2 cellular contexts compared by ENCODE assay signal in the genomic region with DNA sequence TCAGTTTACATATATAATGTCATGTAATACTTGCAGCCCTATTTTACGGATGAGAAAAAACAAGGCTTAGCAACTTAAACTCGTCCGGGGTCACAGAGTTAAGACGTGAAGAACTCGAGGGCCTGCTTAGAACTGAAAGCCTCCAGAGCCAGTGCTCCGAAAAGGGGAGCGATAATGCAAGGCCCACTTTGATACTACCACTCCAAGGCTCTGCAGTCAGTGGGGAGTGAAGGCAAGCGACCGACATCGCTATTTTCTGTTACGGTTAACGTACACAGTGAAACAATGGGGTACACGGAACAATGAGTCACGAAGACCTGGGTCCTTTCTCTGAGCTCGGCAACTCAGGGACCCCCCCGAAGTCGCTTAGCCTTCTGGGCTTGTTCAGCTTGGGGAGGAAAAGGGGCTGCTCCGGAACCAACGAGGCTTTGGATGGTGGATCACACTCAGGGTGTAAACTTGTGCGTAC.
TF ChIP-seq lines count a peak whose summit lies in the region.

No MANE protein-coding gene starts in this region.

TF ChIP-seq in HEK293, 187 proteins besides CTCF, POLR2A, EP300 and RAD21 (continued from another document):
- TF ChIP-seq, protein P1, sequence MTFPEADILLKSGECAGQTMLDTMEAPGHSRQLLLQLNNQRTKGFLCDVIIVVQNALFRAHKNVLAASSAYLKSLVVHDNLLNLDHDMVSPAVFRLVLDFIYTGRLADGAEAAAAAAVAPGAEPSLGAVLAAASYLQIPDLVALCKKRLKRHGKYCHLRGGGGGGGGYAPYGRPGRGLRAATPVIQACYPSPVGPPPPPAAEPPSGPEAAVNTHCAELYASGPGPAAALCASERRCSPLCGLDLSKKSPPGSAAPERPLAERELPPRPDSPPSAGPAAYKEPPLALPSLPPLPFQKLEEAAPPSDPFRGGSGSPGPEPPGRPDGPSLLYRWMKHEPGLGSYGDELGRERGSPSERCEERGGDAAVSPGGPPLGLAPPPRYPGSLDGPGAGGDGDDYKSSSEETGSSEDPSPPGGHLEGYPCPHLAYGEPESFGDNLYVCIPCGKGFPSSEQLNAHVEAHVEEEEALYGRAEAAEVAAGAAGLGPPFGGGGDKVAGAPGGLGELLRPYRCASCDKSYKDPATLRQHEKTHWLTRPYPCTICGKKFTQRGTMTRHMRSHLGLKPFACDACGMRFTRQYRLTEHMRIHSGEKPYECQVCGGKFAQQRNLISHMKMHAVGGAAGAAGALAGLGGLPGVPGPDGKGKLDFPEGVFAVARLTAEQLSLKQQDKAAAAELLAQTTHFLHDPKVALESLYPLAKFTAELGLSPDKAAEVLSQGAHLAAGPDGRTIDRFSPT (tag by site-specific recombination; IDR thresholded peaks at IDR 0.05): no peak
- TF ChIP-seq ZNF654 (tag by site-specific recombination; IDR thresholded peaks at IDR 0.05; ENCODE audit: low read depth) (no peak), MZF1 (tag by site-specific recombination; IDR thresholded peaks at IDR 0.05; ENCODE audit: borderline replicate concordance) (peak; percentile 85; the same call in 1 of the 2 replicates), ZNF48 (tag by site-specific recombination; IDR thresholded peaks at IDR 0.05) (no peak), ZNF324 (tag by site-specific recombination; IDR thresholded peaks at IDR 0.05) (no peak), ZNF843 (tag by site-specific recombination; IDR thresholded peaks at IDR 0.05) (no peak), ZNF473 (tag by site-specific recombination; IDR thresholded peaks at IDR 0.05) (no peak)
- TF ChIP-seq, protein P2, sequence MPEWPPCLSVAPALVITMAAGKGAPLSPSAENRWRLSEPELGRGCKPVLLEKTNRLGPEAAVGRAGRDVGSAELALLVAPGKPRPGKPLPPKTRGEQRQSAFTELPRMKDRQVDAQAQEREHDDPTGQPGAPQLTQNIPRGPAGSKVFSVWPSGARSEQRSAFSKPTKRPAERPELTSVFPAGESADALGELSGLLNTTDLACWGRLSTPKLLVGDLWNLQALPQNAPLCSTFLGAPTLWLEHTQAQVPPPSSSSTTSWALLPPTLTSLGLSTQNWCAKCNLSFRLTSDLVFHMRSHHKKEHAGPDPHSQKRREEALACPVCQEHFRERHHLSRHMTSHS (tag by site-specific recombination; IDR thresholded peaks at IDR 0.05): no peak
- TF ChIP-seq, protein P3, sequence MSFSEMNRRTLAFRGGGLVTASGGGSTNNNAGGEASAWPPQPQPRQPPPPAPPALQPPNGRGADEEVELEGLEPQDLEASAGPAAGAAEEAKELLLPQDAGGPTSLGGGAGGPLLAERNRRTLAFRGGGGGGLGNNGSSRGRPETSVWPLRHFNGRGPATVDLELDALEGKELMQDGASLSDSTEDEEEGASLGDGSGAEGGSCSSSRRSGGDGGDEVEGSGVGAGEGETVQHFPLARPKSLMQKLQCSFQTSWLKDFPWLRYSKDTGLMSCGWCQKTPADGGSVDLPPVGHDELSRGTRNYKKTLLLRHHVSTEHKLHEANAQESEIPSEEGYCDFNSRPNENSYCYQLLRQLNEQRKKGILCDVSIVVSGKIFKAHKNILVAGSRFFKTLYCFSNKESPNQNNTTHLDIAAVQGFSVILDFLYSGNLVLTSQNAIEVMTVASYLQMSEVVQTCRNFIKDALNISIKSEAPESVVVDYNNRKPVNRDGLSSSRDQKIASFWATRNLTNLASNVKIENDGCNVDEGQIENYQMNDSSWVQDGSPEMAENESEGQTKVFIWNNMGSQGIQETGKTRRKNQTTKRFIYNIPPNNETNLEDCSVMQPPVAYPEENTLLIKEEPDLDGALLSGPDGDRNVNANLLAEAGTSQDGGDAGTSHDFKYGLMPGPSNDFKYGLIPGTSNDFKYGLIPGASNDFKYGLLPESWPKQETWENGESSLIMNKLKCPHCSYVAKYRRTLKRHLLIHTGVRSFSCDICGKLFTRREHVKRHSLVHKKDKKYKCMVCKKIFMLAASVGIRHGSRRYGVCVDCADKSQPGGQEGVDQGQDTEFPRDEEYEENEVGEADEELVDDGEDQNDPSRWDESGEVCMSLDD (tag by site-specific recombination; IDR thresholded peaks at IDR 0.05): no peak
- TF ChIP-seq, protein P4, sequence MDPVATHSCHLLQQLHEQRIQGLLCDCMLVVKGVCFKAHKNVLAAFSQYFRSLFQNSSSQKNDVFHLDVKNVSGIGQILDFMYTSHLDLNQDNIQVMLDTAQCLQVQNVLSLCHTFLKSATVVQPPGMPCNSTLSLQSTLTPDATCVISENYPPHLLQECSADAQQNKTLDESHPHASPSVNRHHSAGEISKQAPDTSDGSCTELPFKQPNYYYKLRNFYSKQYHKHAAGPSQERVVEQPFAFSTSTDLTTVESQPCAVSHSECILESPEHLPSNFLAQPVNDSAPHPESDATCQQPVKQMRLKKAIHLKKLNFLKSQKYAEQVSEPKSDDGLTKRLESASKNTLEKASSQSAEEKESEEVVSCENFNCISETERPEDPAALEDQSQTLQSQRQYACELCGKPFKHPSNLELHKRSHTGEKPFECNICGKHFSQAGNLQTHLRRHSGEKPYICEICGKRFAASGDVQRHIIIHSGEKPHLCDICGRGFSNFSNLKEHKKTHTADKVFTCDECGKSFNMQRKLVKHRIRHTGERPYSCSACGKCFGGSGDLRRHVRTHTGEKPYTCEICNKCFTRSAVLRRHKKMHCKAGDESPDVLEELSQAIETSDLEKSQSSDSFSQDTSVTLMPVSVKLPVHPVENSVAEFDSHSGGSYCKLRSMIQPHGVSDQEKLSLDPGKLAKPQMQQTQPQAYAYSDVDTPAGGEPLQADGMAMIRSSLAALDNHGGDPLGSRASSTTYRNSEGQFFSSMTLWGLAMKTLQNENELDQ (tag by site-specific recombination; IDR thresholded peaks at IDR 0.05; ENCODE audit: low read depth): no peak

TF ChIP-seq in SK-N-SH treated with all-trans-retinoic acid at 6 μM for 48 hours, 23 proteins besides CTCF, POLR2A, EP300 and RAD21 (continued from another document):
- TF ChIP-seq, protein P5, sequence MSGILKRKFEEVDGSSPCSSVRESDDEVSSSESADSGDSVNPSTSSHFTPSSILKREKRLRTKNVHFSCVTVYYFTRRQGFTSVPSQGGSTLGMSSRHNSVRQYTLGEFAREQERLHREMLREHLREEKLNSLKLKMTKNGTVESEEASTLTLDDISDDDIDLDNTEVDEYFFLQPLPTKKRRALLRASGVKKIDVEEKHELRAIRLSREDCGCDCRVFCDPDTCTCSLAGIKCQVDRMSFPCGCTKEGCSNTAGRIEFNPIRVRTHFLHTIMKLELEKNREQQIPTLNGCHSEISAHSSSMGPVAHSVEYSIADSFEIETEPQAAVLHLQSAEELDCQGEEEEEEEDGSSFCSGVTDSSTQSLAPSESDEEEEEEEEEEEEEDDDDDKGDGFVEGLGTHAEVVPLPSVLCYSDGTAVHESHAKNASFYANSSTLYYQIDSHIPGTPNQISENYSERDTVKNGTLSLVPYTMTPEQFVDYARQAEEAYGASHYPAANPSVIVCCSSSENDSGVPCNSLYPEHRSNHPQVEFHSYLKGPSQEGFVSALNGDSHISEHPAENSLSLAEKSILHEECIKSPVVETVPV (CRISPR knock-in tag; IDR thresholded peaks at IDR 0.05): no peak
- TF ChIP-seq TCF4 (CRISPR knock-in tag; IDR thresholded peaks at IDR 0.05; ENCODE audit: borderline replicate concordance) (no peak), ARNTL (CRISPR knock-in tag; IDR thresholded peaks at IDR 0.05; ENCODE audit: borderline replicate concordance, low read depth) (no peak)
TF ChIP-seq in SK-N-SH treated with all-trans-retinoic acid at 6 μM for 48 hours: peak in this region for 1.
